Comparison of ENCODE assay signal across 25 cellular contexts in the genomic region with DNA sequence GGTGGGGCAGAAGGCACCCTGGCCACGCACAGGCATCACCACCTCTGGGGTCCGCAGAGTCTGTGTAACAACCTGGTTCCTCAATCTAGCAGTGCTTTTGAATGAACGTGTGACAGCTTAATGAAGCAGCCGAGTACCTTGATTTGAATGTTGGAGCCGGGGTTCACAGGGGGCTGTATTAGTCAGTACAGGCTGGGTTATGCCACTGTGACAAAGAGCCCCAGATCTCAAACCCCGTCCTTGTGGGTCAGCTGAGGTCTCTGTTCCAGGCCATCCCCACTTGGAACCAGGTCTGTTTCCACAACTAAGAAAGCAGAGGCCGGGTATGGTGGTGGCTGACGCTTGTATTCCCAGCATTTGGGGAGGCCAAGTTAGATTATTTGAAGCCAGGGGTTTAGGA. TPM values are rescaled to one million over a fixed set of nuclear protein-coding genes. Genes with fewer than 3 reads are reported as not detected.
DNase-seq lines count a peak whose midpoint lies in the region; ATAC-seq, FAIRE-seq and TF ChIP-seq lines count a peak whose summit lies in the region.
"Had no signal": no experiment of that assay in that cellular context is flagged by ENCODE, and none has a peak within 500 bp of the region (broad histone marks: within the 10 kb centered on the region; RNA-seq: fewer than 3 reads in every experiment).

No MANE protein-coding gene starts in this region.

- 97% methylated on average over 3 of the region's 8 CpGs for WGBS in HepG2 (ENCODE audit: low lambda C conversion rate)
- WGBS in right lobe of liver (ENCODE audit: insufficient coverage, low coverage, low lambda C conversion rate, missing lambda C conversion rate): 100% methylated on average over 4 of the region's 8 CpGs

- TF ChIP-seq POLR2A in HepG2 (IDR thresholded peaks at IDR 0.05; ENCODE audit: insufficient read depth in 1 of 2, low read depth in 2 of 2, low read length in 2 of 2): no peak
- TF ChIP-seq POLR2A in right lobe of liver (IDR thresholded peaks at IDR 0.05): no peak

- H3K4me1 Mint-ChIP-seq in activated T-cell treated with anti-CD3 and anti-CD28 coated beads, Interleukin-2, amount 50 U/mL, for 72 hours (ENCODE audit: low read depth): no peaks in the 10 kb centered on the region
- H3K4me1 Mint-ChIP-seq: CD4-positive, alpha-beta memory T cell; CD4-positive, CD25-positive, alpha-beta regulatory T cell; CD8-positive, alpha-beta memory T cell had no signal

- TF ChIP-seq CTCF in HepG2 (CRISPR knock-in tag; IDR thresholded peaks at IDR 0.05) (no peak), right lobe of liver (IDR thresholded peaks at IDR 0.05) (no peak), GM20000 (IDR thresholded peaks at IDR 0.05; ENCODE audit: extremely low read depth, missing control alignments) (no peak)

- CTCF ChIA-PET in HepG2 (lab: Yijun Ruan, JAX; ENCODE audit: low intra/inter-chr PET ratio, low total read pairs): no interaction called here

- H3K79me2 ChIP-seq in HepG2 (ENCODE audit: insufficient read depth, low read length): no peaks in the 10 kb centered on the region

- peaks cover 0 to 4% of the 10 kb centered on the region in 2 donors for H3K9me3 Mint-ChIP-seq in activated T-cell treated with anti-CD3 and anti-CD28 coated beads, Interleukin-2, amount 50 U/mL, for 72 hours

- POLR2A ChIA-PET in HepG2 (lab: Yijun Ruan, JAX): no interaction called here

- H3K27me3 ChIP-seq in HepG2 (ENCODE audit: control insufficient read depth in 1 of 2, insufficient read depth in 2 of 2, low read length in 2 of 2) (no peaks in the 10 kb centered on the region), right lobe of liver (no peaks in the 10 kb centered on the region)
- H3K27me3 ChIP-seq: BE2C, BLaER1 had no signal

- DNase-seq in HepG2 (ENCODE audit: low spot score) (no peak), right lobe of liver (no peak), GM20000 (ENCODE audit: low spot score) (peak; percentile 5)
- no peak for DNase-seq in activated T-cell treated with anti-CD3 and anti-CD28 coated beads, Interleukin-2, amount 50 U/mL, for 72 hours
- DNase-seq: BE2C; C1 segment of cervical spinal cord; CD4-positive, alpha-beta memory T cell; CD4-positive, CD25-positive, alpha-beta regulatory T cell; CD8-positive, alpha-beta memory T cell; COR-L47; DMS 273 treated with DMSO at 0.1 percent for 48 hours; DMS153; DMS53; DMS79; DND-41; EL; GDM1 had no signal

- H4K20me1 ChIP-seq in HepG2 (ENCODE audit: insufficient read depth, low read length): no peaks in the 10 kb centered on the region

- H3K36me3 ChIP-seq in HepG2 (replicated peaks in 1 of 2; ENCODE audit: control insufficient read depth in 1 of 2, insufficient read depth in 2 of 2, low read length in 2 of 2) (peaks cover 14 to 24% of the 10 kb centered on the region in 2 experiments; a peak in 4 of 5 replicates), right lobe of liver (peaks cover 0 to 12% (median 0%) of the 10 kb centered on the region in 4 donors)

- no peaks in the 10 kb centered on the region for H3K4me1 ChIP-seq in HepG2 (ENCODE audit: insufficient read depth, low read length)
- no peaks in the 10 kb centered on the region for H3K4me1 ChIP-seq in right lobe of liver
- H3K4me1 ChIP-seq: A549, BE2C had no signal

- FAIRE-seq in HepG2 (lab: Jason Lieb, UNC): no peak
- FAIRE-seq: A549, GM12878, GM19239 had no signal

- H3K27ac Mint-ChIP-seq in activated T-cell treated with anti-CD3 and anti-CD28 coated beads, Interleukin-2, amount 50 U/mL, for 72 hours: no peak overlapping the region
- H3K27ac Mint-ChIP-seq: CD4-positive, alpha-beta memory T cell; CD4-positive, CD25-positive, alpha-beta regulatory T cell; CD8-positive, alpha-beta memory T cell had no signal

- H3K4me2 ChIP-seq in HepG2 (ENCODE audit: low read depth, low read length): no peak overlapping the region
- H3K4me2 ChIP-seq: A549, BLaER1 had no signal

- BruUV-seq in HepG2 (replicated peaks; lab: Mats Ljungman, UMichigan): no TSS peak

- no peak overlapping the region for H3K4me3 ChIP-seq in HepG2 (replicated peaks in 1 of 3; ENCODE audit: insufficient read depth in 1 of 3, low read depth in 2 of 3, low read length in 3 of 3)
- no peak overlapping the region for H3K4me3 ChIP-seq in right lobe of liver
- H3K4me3 ChIP-seq: A549, BLaER1, GM12878 had no signal

- TF ChIP-seq EP300 in HepG2 (IDR thresholded peaks at IDR 0.05; ENCODE audit: low read depth in 2 of 2, low read length in 2 of 2) (no peak), HepG2 (CRISPR knock-in tag; IDR thresholded peaks at IDR 0.05; ENCODE audit: borderline replicate concordance) (no peak)

- ATAC-seq in HepG2 (no peak), right lobe of liver (no peak), HG03520 (IDR thresholded peaks at IDR 0.05; ENCODE audit: unreplicated experiment) (no peak)
- ATAC-seq in activated T-cell treated with anti-CD3 and anti-CD28 coated beads, Interleukin-2, amount 50 U/mL, for 72 hours (replicated peaks in 1 of 2): no peak
- ATAC-seq: A549, GM12878 had no signal

- in situ Hi-C loops in HepG2 (cut with HindIII; ENCODE audit: extremely low pct_ligation_motif_present, low pct_unique_long_range_greater_than_20kb): no loop called here

- no peak overlapping the region for H2AFZ ChIP-seq in HepG2 (ENCODE audit: low read length)

- H3K27ac ChIP-seq in HepG2 (ENCODE audit: extremely low read length, insufficient read depth, low read length) (no peak overlapping the region), right lobe of liver (no peak overlapping the region)
- H3K27ac ChIP-seq: 22Rv1, A549, BLaER1 had no signal

- H3K4me3 Mint-ChIP-seq in activated T-cell treated with anti-CD3 and anti-CD28 coated beads, Interleukin-2, amount 50 U/mL, for 72 hours: no peak overlapping the region
- H3K4me3 Mint-ChIP-seq: CD14-positive monocyte; CD4-positive, alpha-beta memory T cell; CD4-positive, CD25-positive, alpha-beta regulatory T cell; CD8-positive, alpha-beta memory T cell had no signal

- intact Hi-C loops in HepG2 (cut with micrococcal nuclease; ENCODE audit: unreplicated experiment): no loop called here
- intact Hi-C loops in right lobe of liver (cut with DNase I): no loop called here

- H3K36me3 Mint-ChIP-seq in activated T-cell treated with anti-CD3 and anti-CD28 coated beads, Interleukin-2, amount 50 U/mL, for 72 hours (ENCODE audit: insufficient read depth in 2 of 2): peaks cover 4 to 20% of the 10 kb centered on the region in 2 donors

- TF ChIP-seq RAD21 in HepG2 (CRISPR knock-in tag; IDR thresholded peaks at IDR 0.05): no peak

- H3K9me3 ChIP-seq in HepG2 (ENCODE audit: low read length) (no peaks in the 10 kb centered on the region), right lobe of liver (no peaks in the 10 kb centered on the region)
- H3K9me3 ChIP-seq: A549, BE2C had no signal

- no peak overlapping the region for H3K9ac ChIP-seq in HepG2 (ENCODE audit: insufficient read depth, low read depth, low read length)
- H3K9ac ChIP-seq: BLaER1 had no signal

- H3K27me3 Mint-ChIP-seq in activated T-cell treated with anti-CD3 and anti-CD28 coated beads, Interleukin-2, amount 50 U/mL, for 72 hours (ENCODE audit: low read depth): no peaks in the 10 kb centered on the region
- H3K27me3 Mint-ChIP-seq: CD4-positive, alpha-beta memory T cell; CD4-positive, CD25-positive, alpha-beta regulatory T cell; CD8-positive, alpha-beta memory T cell had no signal

RNA-seq across cellular contexts. Expression of a gene that starts 10.5 kb away (rescaled TPM):
- total RNA-seq in HepG2 (2016; rRNA removed; fragmentation: Illumina TruSeq; extraction: Trizol) (not detected in 2 replicates), right lobe of liver (under 1 TPM in 1 of 6 experiments, not detected in 5; 0.40 TPM)
- not detected in 2 replicates for total RNA-seq in HepG2 (2016; cell fraction: cytosol; rRNA removed; fragmentation: Illumina TruSeq; extraction: Trizol; ENCODE audit: low read depth)
- total RNA-seq in HepG2 (2016; cell fraction: insoluble cytoplasmic fraction; rRNA removed; fragmentation: Illumina TruSeq; extraction: Trizol): not detected in 2 replicates
- total RNA-seq in HepG2 (2016; cell fraction: membrane; rRNA removed; fragmentation: Illumina TruSeq; extraction: Trizol): not detected in 2 replicates
- not detected in 2 replicates for total RNA-seq in HepG2 (2016; cell fraction: nucleus; rRNA removed; fragmentation: Illumina TruSeq; extraction: Trizol)
- 0.17 and 0.21 TPM in 2 replicates for polyA plus RNA-seq in HepG2 (2011; rRNA removed)
- 0.17 TPM in 1 of 2 replicates, not detected in the other for polyA plus RNA-seq in HepG2 (2011; cell fraction: cytosol; rRNA removed)
- polyA plus RNA-seq in HepG2 (2011; cell fraction: nucleus; rRNA removed): 3.9 and 4.5 TPM in 2 replicates
- 0.58 and 1.1 TPM in 2 replicates for polyA plus RNA-seq in HepG2 (2012)
- polyA plus RNA-seq in HepG2 (2016; cell fraction: cytosol; fragmentation: Illumina TruSeq; extraction: Trizol; ENCODE audit: low read depth): not detected in 2 replicates
- 0.34 TPM in 1 of 2 replicates, not detected in the other for polyA plus RNA-seq in HepG2 (2016; cell fraction: insoluble cytoplasmic fraction; fragmentation: Illumina TruSeq; extraction: Trizol; ENCODE audit: low read depth)
- polyA plus RNA-seq in HepG2 (2016; cell fraction: membrane; fragmentation: Illumina TruSeq; extraction: Trizol; ENCODE audit: low read depth): not detected in 2 replicates
- 0.90 TPM in 1 of 2 replicates, not detected in the other for polyA plus RNA-seq in HepG2 (2016; cell fraction: nucleus; fragmentation: Illumina TruSeq; extraction: Trizol; ENCODE audit: insufficient read depth, low read depth)
- polyA minus RNA-seq in HepG2 (2011; rRNA and poly(A)+ RNA removed; ENCODE audit: low replicate concordance): not detected in 2 replicates
- not detected in 2 replicates for polyA minus RNA-seq in HepG2 (2011; cell fraction: cytosol; rRNA and poly(A)+ RNA removed)
- polyA minus RNA-seq in HepG2 (2011; cell fraction: nucleus; rRNA and poly(A)+ RNA removed): not detected in 2 replicates
- total RNA-seq in activated T-cell treated with anti-CD3 and anti-CD28 coated beads, Interleukin-2, amount 50 U/mL, for 72 hours: 1 to 10 TPM; 1.0 to 1.3 TPM
- total RNA-seq: A172; CD4-positive, CD25-positive, alpha-beta regulatory T cell had no signal
- polyA plus RNA-seq: CD14-positive monocyte; CD4-positive, alpha-beta memory T cell; CD4-positive, CD25-positive, alpha-beta regulatory T cell; CD8-positive, alpha-beta memory T cell; GM12878 had no signal

RNA-seq across cellular contexts. Expression of a gene that starts 18.0 kb away (rescaled TPM):
- total RNA-seq in HepG2 (2016; rRNA removed; fragmentation: Illumina TruSeq; extraction: Trizol) (33.4 and 49.0 TPM in 2 replicates), right lobe of liver (10 to 100 TPM; 10.8 to 31.7 (median 13.1) TPM)
- 18.2 and 18.9 TPM in 2 replicates for total RNA-seq in HepG2 (2016; cell fraction: cytosol; rRNA removed; fragmentation: Illumina TruSeq; extraction: Trizol; ENCODE audit: low read depth)
- 27.6 and 52.7 TPM in 2 replicates for total RNA-seq in HepG2 (2016; cell fraction: insoluble cytoplasmic fraction; rRNA removed; fragmentation: Illumina TruSeq; extraction: Trizol)
- 38.0 and 38.8 TPM in 2 replicates for total RNA-seq in HepG2 (2016; cell fraction: membrane; rRNA removed; fragmentation: Illumina TruSeq; extraction: Trizol)
- 30.1 and 34.5 TPM in 2 replicates for total RNA-seq in HepG2 (2016; cell fraction: nucleus; rRNA removed; fragmentation: Illumina TruSeq; extraction: Trizol)
- polyA plus RNA-seq in HepG2 (2011; rRNA removed): 10.6 and 15.5 TPM in 2 replicates
- polyA plus RNA-seq in HepG2 (2011; cell fraction: cytosol; rRNA removed): 11.1 and 18.2 TPM in 2 replicates
- polyA plus RNA-seq in HepG2 (2011; cell fraction: nucleus; rRNA removed): 45.2 and 49.3 TPM in 2 replicates
- polyA plus RNA-seq in HepG2 (2012): 12.6 and 17.3 TPM in 2 replicates
- polyA plus RNA-seq in HepG2 (2016; cell fraction: cytosol; fragmentation: Illumina TruSeq; extraction: Trizol; ENCODE audit: low read depth): 19.2 and 20.9 TPM in 2 replicates
- polyA plus RNA-seq in HepG2 (2016; cell fraction: insoluble cytoplasmic fraction; fragmentation: Illumina TruSeq; extraction: Trizol; ENCODE audit: low read depth): 33.0 and 40.7 TPM in 2 replicates
- 30.9 and 31.4 TPM in 2 replicates for polyA plus RNA-seq in HepG2 (2016; cell fraction: membrane; fragmentation: Illumina TruSeq; extraction: Trizol; ENCODE audit: low read depth)
- polyA plus RNA-seq in HepG2 (2016; cell fraction: nucleus; fragmentation: Illumina TruSeq; extraction: Trizol; ENCODE audit: insufficient read depth, low read depth): 80.5 and 96.5 TPM in 2 replicates
- 21.9 and 37.5 TPM in 2 replicates for polyA minus RNA-seq in HepG2 (2011; rRNA and poly(A)+ RNA removed; ENCODE audit: low replicate concordance)
- 11.0 and 16.1 TPM in 2 replicates for polyA minus RNA-seq in HepG2 (2011; cell fraction: cytosol; rRNA and poly(A)+ RNA removed)
- polyA minus RNA-seq in HepG2 (2011; cell fraction: nucleus; rRNA and poly(A)+ RNA removed): 8.6 and 10.7 TPM in 2 replicates
- 10 to 100 TPM; 24.9 to 34.2 TPM for total RNA-seq in activated T-cell treated with anti-CD3 and anti-CD28 coated beads, Interleukin-2, amount 50 U/mL, for 72 hours

RNA-seq across cellular contexts. Expression of a gene that starts 44.7 kb away (rescaled TPM):
- total RNA-seq in HepG2 (2016; rRNA removed; fragmentation: Illumina TruSeq; extraction: Trizol): 63.5 and 67.1 TPM in 2 replicates
- 174 and 181 TPM in 2 replicates for total RNA-seq in HepG2 (2016; cell fraction: cytosol; rRNA removed; fragmentation: Illumina TruSeq; extraction: Trizol; ENCODE audit: low read depth)
- total RNA-seq in HepG2 (2016; cell fraction: insoluble cytoplasmic fraction; rRNA removed; fragmentation: Illumina TruSeq; extraction: Trizol): 55.4 and 71.0 TPM in 2 replicates
- total RNA-seq in HepG2 (2016; cell fraction: membrane; rRNA removed; fragmentation: Illumina TruSeq; extraction: Trizol): 205 and 206 TPM in 2 replicates
- 33.8 and 37.5 TPM in 2 replicates for total RNA-seq in HepG2 (2016; cell fraction: nucleus; rRNA removed; fragmentation: Illumina TruSeq; extraction: Trizol)
- 41.7 and 42.8 TPM in 2 replicates for polyA plus RNA-seq in HepG2 (2011; rRNA removed)
- polyA plus RNA-seq in HepG2 (2011; cell fraction: cytosol; rRNA removed): 46.2 and 47.3 TPM in 2 replicates
- polyA plus RNA-seq in HepG2 (2011; cell fraction: nucleus; rRNA removed): 54.5 and 58.4 TPM in 2 replicates
- polyA plus RNA-seq in HepG2 (2012): 78.4 and 81.7 TPM in 2 replicates
- polyA plus RNA-seq in HepG2 (2016; cell fraction: cytosol; fragmentation: Illumina TruSeq; extraction: Trizol; ENCODE audit: low read depth): 402 and 408 TPM in 2 replicates
- polyA plus RNA-seq in HepG2 (2016; cell fraction: insoluble cytoplasmic fraction; fragmentation: Illumina TruSeq; extraction: Trizol; ENCODE audit: low read depth): 95.7 and 105 TPM in 2 replicates
- polyA plus RNA-seq in HepG2 (2016; cell fraction: membrane; fragmentation: Illumina TruSeq; extraction: Trizol; ENCODE audit: low read depth): 348 and 359 TPM in 2 replicates
- polyA plus RNA-seq in HepG2 (2016; cell fraction: nucleus; fragmentation: Illumina TruSeq; extraction: Trizol; ENCODE audit: insufficient read depth, low read depth): 88.7 and 92.0 TPM in 2 replicates
- 60.1 and 74.5 TPM in 2 replicates for polyA minus RNA-seq in HepG2 (2011; rRNA and poly(A)+ RNA removed; ENCODE audit: low replicate concordance)
- polyA minus RNA-seq in HepG2 (2011; cell fraction: cytosol; rRNA and poly(A)+ RNA removed): 44.8 and 47.0 TPM in 2 replicates
- 35.7 and 37.5 TPM in 2 replicates for polyA minus RNA-seq in HepG2 (2011; cell fraction: nucleus; rRNA and poly(A)+ RNA removed)
- 10 to 100 TPM; 46.6 to 72.6 (median 63.8) TPM for total RNA-seq in right lobe of liver
- 100 to 1,000 TPM; 138 to 167 TPM for total RNA-seq in activated T-cell treated with anti-CD3 and anti-CD28 coated beads, Interleukin-2, amount 50 U/mL, for 72 hours

RNA-seq across cellular contexts. Expression of a gene that starts 58.4 kb away (rescaled TPM):
- 21.1 and 31.1 TPM in 2 replicates for total RNA-seq in HepG2 (2016; rRNA removed; fragmentation: Illumina TruSeq; extraction: Trizol)
- total RNA-seq in HepG2 (2016; cell fraction: cytosol; rRNA removed; fragmentation: Illumina TruSeq; extraction: Trizol; ENCODE audit: low read depth): 26.1 and 27.7 TPM in 2 replicates
- 19.1 and 31.9 TPM in 2 replicates for total RNA-seq in HepG2 (2016; cell fraction: insoluble cytoplasmic fraction; rRNA removed; fragmentation: Illumina TruSeq; extraction: Trizol)
- total RNA-seq in HepG2 (2016; cell fraction: membrane; rRNA removed; fragmentation: Illumina TruSeq; extraction: Trizol): 24.8 and 25.7 TPM in 2 replicates
- 28.8 and 34.2 TPM in 2 replicates for total RNA-seq in HepG2 (2016; cell fraction: nucleus; rRNA removed; fragmentation: Illumina TruSeq; extraction: Trizol)
- 9.6 and 15.4 TPM in 2 replicates for polyA plus RNA-seq in HepG2 (2011; rRNA removed)
- polyA plus RNA-seq in HepG2 (2011; cell fraction: cytosol; rRNA removed): 7.3 and 12.3 TPM in 2 replicates
- polyA plus RNA-seq in HepG2 (2011; cell fraction: nucleus; rRNA removed): 82.9 and 84.6 TPM in 2 replicates
- 9.1 and 14.3 TPM in 2 replicates for polyA plus RNA-seq in HepG2 (2012)
- 11.2 and 12.2 TPM in 2 replicates for polyA plus RNA-seq in HepG2 (2016; cell fraction: cytosol; fragmentation: Illumina TruSeq; extraction: Trizol; ENCODE audit: low read depth)
- polyA plus RNA-seq in HepG2 (2016; cell fraction: insoluble cytoplasmic fraction; fragmentation: Illumina TruSeq; extraction: Trizol; ENCODE audit: low read depth): 22.1 and 23.9 TPM in 2 replicates
- 16.4 and 18.0 TPM in 2 replicates for polyA plus RNA-seq in HepG2 (2016; cell fraction: membrane; fragmentation: Illumina TruSeq; extraction: Trizol; ENCODE audit: low read depth)
- 108 and 128 TPM in 2 replicates for polyA plus RNA-seq in HepG2 (2016; cell fraction: nucleus; fragmentation: Illumina TruSeq; extraction: Trizol; ENCODE audit: insufficient read depth, low read depth)
- 15.4 and 54.9 TPM in 2 replicates for polyA minus RNA-seq in HepG2 (2011; rRNA and poly(A)+ RNA removed; ENCODE audit: low replicate concordance)
- 8.0 and 10.3 TPM in 2 replicates for polyA minus RNA-seq in HepG2 (2011; cell fraction: cytosol; rRNA and poly(A)+ RNA removed)
- 18.0 and 21.1 TPM in 2 replicates for polyA minus RNA-seq in HepG2 (2011; cell fraction: nucleus; rRNA and poly(A)+ RNA removed)
- total RNA-seq in right lobe of liver: 10 to 100 TPM in 3 of 6 experiments, 1 to 10 TPM in 3; 8.9 to 15.0 (median 10.2) TPM
- total RNA-seq in activated T-cell treated with anti-CD3 and anti-CD28 coated beads, Interleukin-2, amount 50 U/mL, for 72 hours: 10 to 100 TPM; 20.6 to 25.3 TPM
